33 cellular contexts compared by ENCODE assay signal in genomic region chr21:29177800-29178199, GRCh38. TPM values are rescaled to one million over a fixed set of nuclear protein-coding genes. Genes with fewer than 3 reads are reported as not detected.
A peak's percentile ranks its signal among the peaks of the same experiment; 100 is the strongest.
DNase-seq lines count a peak whose midpoint lies in the region; ATAC-seq, FAIRE-seq and TF ChIP-seq lines count a peak whose summit lies in the region.
"Had no signal": no experiment of that assay in that cellular context is flagged by ENCODE, and none has a peak within 500 bp of the region (broad histone marks: within the 10 kb centered on the region; RNA-seq: fewer than 3 reads in every experiment).

No MANE protein-coding gene starts in this region.

- no peak overlapping the region for H3K27ac ChIP-seq in naive thymus-derived CD4-positive, alpha-beta T cell (ENCODE audit: low read depth, low read length)
- H3K27ac ChIP-seq: coronary artery, left lung, SK-N-MC, vagina had no signal

- FAIRE-seq in colon (lab: Jason Lieb, UNC): peak; percentile 43

- intact Hi-C loops in Calu3 (cut with micrococcal nuclease; ENCODE audit: unreplicated experiment) (no loop called here), mucosa of descending colon (cut with DNase I, micrococcal nuclease) (no loop called here)
- intact Hi-C loops in naive thymus-derived CD4-positive, alpha-beta T cell (cut with micrococcal nuclease): no loop called here

- BruUV-seq in Calu3 (replicated peaks; lab: Mats Ljungman, UMichigan): no TSS peak

- DNase-seq in Calu3: no peak
- DNase-seq in mucosa of descending colon: no peak
- no peak for DNase-seq in activated CD4-positive, alpha-beta T cell treated with anti-CD3 and anti-CD28 coated beads for 1 hour
- DNase-seq in activated CD4-positive, alpha-beta T cell treated with anti-CD3 and anti-CD28 coated beads, Interleukin-2, amount 50 U/mL, for 4 hours: no peak
- no peak for DNase-seq in GM19238 (ENCODE audit: insufficient read length, low spot score)
- DNase-seq in naive thymus-derived CD4-positive, alpha-beta T cell: no peak
- DNase-seq: anterior cingulate cortex; CD8-positive, alpha-beta T cell; effector CD8-positive, alpha-beta T cell; EL; hippocampal formation; left lung; naive thymus-derived CD8-positive, alpha-beta T cell; NCI-H1105; NCI-H187 treated with DMSO at 0.1 percent for 48 hours; NCI-H2171 treated with DMSO at 0.1 percent for 48 hours; NCI-H510A; nucleus accumbens; stimulated activated CD4-positive, alpha-beta T cell treated with anti-CD3 and anti-CD28 coated beads, Interleukin-12 subunit alpha, Interleukin-12 subunit beta, amount 100 ng/mL, for 4 hours; stimulated activated CD4-positive, alpha-beta T cell treated with anti-CD3 and anti-CD28 coated beads, Interleukin-2, amount 100 ng/mL, for 48 hours; stomach had no signal

- no peaks in the 10 kb centered on the region for H3K27me3 Mint-ChIP-seq in Calu3 (ENCODE audit: unreplicated experiment)
- H3K27me3 Mint-ChIP-seq in naive thymus-derived CD4-positive, alpha-beta T cell: peaks cover 0 to 2% (median 0%) of the 10 kb centered on the region in 5 donors
- H3K27me3 Mint-ChIP-seq: activated naive CD8-positive, alpha-beta T cell; B cell; progenitor cell of endocrine pancreas had no signal

- H3K36me3 Mint-ChIP-seq in Calu3 (ENCODE audit: insufficient read depth, unreplicated experiment): peaks cover 25% of the 10 kb centered on the region
- H3K36me3 Mint-ChIP-seq in naive thymus-derived CD4-positive, alpha-beta T cell: peaks cover 0 to 10% (median 0%) of the 10 kb centered on the region in 5 donors
- H3K36me3 Mint-ChIP-seq: CD8-positive, alpha-beta T cell; mesothelial cell of epicardium had no signal

- H3K4me3 ChIP-seq in mucosa of descending colon: no peak overlapping the region
- no peak overlapping the region for H3K4me3 ChIP-seq in naive thymus-derived CD4-positive, alpha-beta T cell (ENCODE audit: low read length)
- H3K4me3 ChIP-seq: coronary artery, left lung, SK-N-MC, stomach, vagina had no signal

- peak overlapping the region; percentile 83 for H3K27ac Mint-ChIP-seq in Calu3 (ENCODE audit: unreplicated experiment)
- no peak overlapping the region for H3K27ac Mint-ChIP-seq in naive thymus-derived CD4-positive, alpha-beta T cell
- H3K27ac Mint-ChIP-seq: activated naive CD8-positive, alpha-beta T cell; B cell; CD8-positive, alpha-beta T cell; mesothelial cell of epicardium; progenitor cell of endocrine pancreas; T-helper 1 cell treated with Interleukin-12 subunit alpha and Interleukin-12 subunit beta and Interleukin-4 antibody, amounts not matched to agents 30 μg/mL and 1 μg/mL, for 36 hours had no signal

- H3K9me3 ChIP-seq in mucosa of descending colon: no peaks in the 10 kb centered on the region
- H3K9me3 ChIP-seq in naive thymus-derived CD4-positive, alpha-beta T cell (ENCODE audit: control insufficient read depth in 2 of 3, low read length in 3 of 3): no peaks in the 10 kb centered on the region
- H3K9me3 ChIP-seq: left lung, stomach, vagina had no signal

- H3K4me1 ChIP-seq in mucosa of descending colon (ENCODE audit: low read depth): peaks cover 34% of the 10 kb centered on the region
- no peaks in the 10 kb centered on the region for H3K4me1 ChIP-seq in naive thymus-derived CD4-positive, alpha-beta T cell (ENCODE audit: control insufficient read depth in 2 of 2, insufficient read depth in 2 of 2, low read length in 2 of 2)

- no peak for TF ChIP-seq CTCF in Calu3 (IDR thresholded peaks at IDR 0.05; ENCODE audit: unreplicated experiment)
- no peak for TF ChIP-seq CTCF in mucosa of descending colon (IDR thresholded peaks at IDR 0.05)

- no peaks in the 10 kb centered on the region for H3K36me3 ChIP-seq in mucosa of descending colon (ENCODE audit: low read depth)
- H3K36me3 ChIP-seq in naive thymus-derived CD4-positive, alpha-beta T cell (ENCODE audit: control insufficient read depth in 2 of 3, insufficient read depth in 3 of 3, low read length in 3 of 3): no peaks in the 10 kb centered on the region
- H3K36me3 ChIP-seq: left lung, stomach, vagina had no signal

- CTCF ChIA-PET in Calu3 (lab: Charles Lee): interaction anchor here (1.0 kb wide), 1 partner anchor 14 kb away, joined by 3 read pairs; no protein-coding TSS in a partner anchor
- CTCF ChIA-PET in naive thymus-derived CD4-positive, alpha-beta T cell (lab: Charles Lee): no interaction called here

- no peaks in the 10 kb centered on the region for H3K27me3 ChIP-seq in naive thymus-derived CD4-positive, alpha-beta T cell (ENCODE audit: control insufficient read depth in 2 of 2, insufficient read depth in 2 of 2, low read length in 2 of 2)
- H3K27me3 ChIP-seq: left lung, stomach, vagina had no signal

- POLR2A ChIA-PET in naive thymus-derived CD4-positive, alpha-beta T cell (lab: Charles Lee): no interaction called here

- ATAC-seq in HG03571 (IDR thresholded peaks at IDR 0.05; ENCODE audit: unreplicated experiment) (peak; percentile 52), mucosa of descending colon (peak; percentile 87)
- ATAC-seq in naive thymus-derived CD4-positive, alpha-beta T cell: no peak
- ATAC-seq: CD8-positive, alpha-beta T cell; HCT116; left lung; naive thymus-derived CD8-positive, alpha-beta T cell; sciatic nerve had no signal

- H3K4me1 Mint-ChIP-seq in Calu3 (ENCODE audit: low read depth, unreplicated experiment): peaks cover 60% of the 10 kb centered on the region
- peaks cover 0 to 25% (median 0%) of the 10 kb centered on the region in 7 donors for H3K4me1 Mint-ChIP-seq in naive thymus-derived CD4-positive, alpha-beta T cell

- no peaks in the 10 kb centered on the region for H3K9me3 Mint-ChIP-seq in Calu3 (ENCODE audit: low read depth, unreplicated experiment)
- no peaks in the 10 kb centered on the region for H3K9me3 Mint-ChIP-seq in naive thymus-derived CD4-positive, alpha-beta T cell
- H3K9me3 Mint-ChIP-seq: CD8-positive, alpha-beta T cell; mesothelial cell of epicardium; naive thymus-derived CD8-positive, alpha-beta T cell; T-helper 1 cell treated with Interleukin-12 subunit alpha and Interleukin-12 subunit beta and Interleukin-4 antibody, amounts not matched to agents 30 μg/mL and 1 μg/mL, for 36 hours had no signal

- H3K4me3 Mint-ChIP-seq in Calu3 (ENCODE audit: low read depth, unreplicated experiment): peak overlapping the region; percentile 40
- H3K4me3 Mint-ChIP-seq in naive thymus-derived CD4-positive, alpha-beta T cell: no peak overlapping the region
- H3K4me3 Mint-ChIP-seq: activated naive CD8-positive, alpha-beta T cell; B cell; CD8-positive, alpha-beta T cell; mesothelial cell of epicardium; naive thymus-derived CD8-positive, alpha-beta T cell; T-helper 1 cell treated with Interleukin-12 subunit alpha and Interleukin-12 subunit beta and Interleukin-4 antibody, amounts not matched to agents 30 μg/mL and 1 μg/mL, for 36 hours had no signal

RNA-seq across cellular contexts. Expression of gene MAP3K7CL, which starts 47.4 kb away (rescaled TPM):
- total RNA-seq in Calu3 (2022): 2.3 and 2.7 TPM in 2 replicates
- 1 to 10 TPM; 2.2 to 7.9 (median 4.3) TPM for total RNA-seq in mucosa of descending colon
- 10 to 100 TPM in 2 of 5 experiments, 1 to 10 TPM in 3; 2.7 to 11.6 (median 7.1) TPM for total RNA-seq in naive thymus-derived CD4-positive, alpha-beta T cell
- 1 to 10 TPM; 5.9 to 6.8 TPM for polyA plus RNA-seq in naive thymus-derived CD4-positive, alpha-beta T cell
